Comparison of ENCODE assay signal across 12 cellular contexts in the genomic region with DNA sequence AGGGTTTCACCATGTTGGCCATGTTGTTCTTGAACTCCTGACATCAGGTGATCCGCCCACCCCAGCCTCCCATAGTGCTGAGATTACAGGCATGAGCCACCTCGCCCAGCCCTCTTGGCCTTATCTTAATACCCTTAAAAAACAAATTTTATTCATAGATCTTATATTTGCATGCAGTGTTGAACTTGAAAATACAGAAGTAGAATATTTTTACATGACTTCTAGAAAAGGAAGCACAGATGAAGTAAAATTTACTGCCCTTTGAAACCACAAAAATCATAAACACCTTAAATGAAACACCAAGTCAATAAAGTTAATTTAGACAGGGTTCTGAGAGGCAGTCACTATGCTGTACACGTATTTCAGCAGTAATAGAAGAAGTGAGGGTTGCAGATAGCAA.
DNase-seq lines count a peak whose midpoint lies in the region; ATAC-seq and TF ChIP-seq lines count a peak whose summit lies in the region.
"Had no signal": no experiment of that assay in that cellular context is flagged by ENCODE, and none has a peak within 500 bp of the region (broad histone marks: within the 10 kb centered on the region; RNA-seq: fewer than 3 reads in every experiment).

No MANE protein-coding gene starts in this region.

- H3K27ac ChIP-seq in Karpas-422 (ENCODE audit: low read length) (no peak overlapping the region), dorsolateral prefrontal cortex (peak overlapping the region in 4 of 59 donors; percentile 28 to 59 (median 40))

- peak; percentile 85 for ATAC-seq in GM18498 (IDR thresholded peaks at IDR 0.05; ENCODE audit: unreplicated experiment)
- peak; percentile 64 for ATAC-seq in GM19467 (IDR thresholded peaks at IDR 0.05; ENCODE audit: unreplicated experiment)
- peak; percentile 67 for ATAC-seq in HG02885 (IDR thresholded peaks at IDR 0.05; ENCODE audit: poor library complexity, unreplicated experiment)
- ATAC-seq: naive thymus-derived CD8-positive, alpha-beta T cell had no signal

- H3K27me3 ChIP-seq in Karpas-422 (ENCODE audit: low read length) (no peaks in the 10 kb centered on the region), dorsolateral prefrontal cortex (no peaks in the 10 kb centered on the region)

- no peaks in the 10 kb centered on the region for H3K36me3 ChIP-seq in Karpas-422 (ENCODE audit: insufficient read depth, low read length)

- intact Hi-C loops in dorsolateral prefrontal cortex (cut with DNase I) = no loop called here

- no peaks in the 10 kb centered on the region for H3K79me2 ChIP-seq in Karpas-422 (ENCODE audit: low read length)

- H3K4me3 ChIP-seq in Karpas-422 (ENCODE audit: low read length) (no peak overlapping the region), dorsolateral prefrontal cortex (no peak overlapping the region)

- no peaks in the 10 kb centered on the region for H3K9me3 ChIP-seq in Karpas-422 (ENCODE audit: low read length)

- H3K4me1 ChIP-seq in Karpas-422 (ENCODE audit: low read length) = peaks cover 6% of the 10 kb centered on the region

- H3K9ac ChIP-seq in Karpas-422 (ENCODE audit: low read length) = no peak overlapping the region

- no peaks in the 10 kb centered on the region for H4K20me1 ChIP-seq in Karpas-422 (ENCODE audit: insufficient read depth, low read depth, low read length)

- DNase-seq in Karpas-422 = peak; percentile 44
- DNase-seq in central memory CD4-positive, alpha-beta T cell = no peak
- no peak for DNase-seq in GM19238 (ENCODE audit: insufficient read length, low spot score)
- DNase-seq in dorsolateral prefrontal cortex = no peak
- DNase-seq in GOT3 (lab: John Stamatoyannopoulos, UW) = no peak
- DNase-seq: activated CD4-positive, CD25-positive, alpha-beta regulatory T cell treated with anti-CD3 and anti-CD28 coated beads, Interleukin-2, amount 50 U/mL, for 72 hours; activated effector memory CD4-positive, alpha-beta T cell treated with Interleukin-2 at 50 U/mL for 16 hours; HCEC 1CT; naive thymus-derived CD8-positive, alpha-beta T cell had no signal

- H2AFZ ChIP-seq in Karpas-422 (ENCODE audit: low read length) = no peak overlapping the region

- H3K4me2 ChIP-seq in Karpas-422 (ENCODE audit: low read depth, low read length, poor library complexity, severe bottlenecking) = no peak overlapping the region

- H3K9me2 ChIP-seq in Karpas-422 (replicated peaks; ENCODE audit: insufficient read depth, low read length) = no peaks in the 10 kb centered on the region

- no peak for TF ChIP-seq CTCF in dorsolateral prefrontal cortex (IDR thresholded peaks at IDR 0.05 in 54 of 56, conservative IDR thresholded peaks at IDR 0.05 in 2 of 56; ENCODE audit: low read depth in 1 of 56, partially characterized antibody in 56 of 56)
